ENCODE assay signal across 23 cellular contexts in the genomic region with DNA sequence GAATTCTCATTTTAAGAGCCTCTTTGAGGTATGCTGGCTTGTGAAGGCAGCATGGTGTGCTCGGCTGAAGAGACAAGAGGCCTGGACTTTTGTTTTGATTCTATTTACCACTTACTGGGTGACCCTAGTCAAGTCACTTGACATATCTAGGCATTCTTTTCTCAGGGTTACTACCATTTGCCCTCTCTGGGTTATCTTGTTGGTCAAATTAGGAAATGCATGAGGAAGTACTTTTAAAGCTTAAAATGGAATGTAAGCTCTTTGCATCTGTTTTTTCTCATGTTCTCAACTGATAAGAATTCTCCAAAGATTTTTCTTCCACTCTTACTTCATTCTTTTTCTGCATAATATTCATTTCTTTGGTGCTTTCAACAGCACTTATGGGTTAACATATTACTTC.
"Had no signal": no experiment of that assay in that cellular context is flagged by ENCODE, and none has a peak within 500 bp of the region (broad histone marks: within the 10 kb centered on the region; RNA-seq: fewer than 3 reads in every experiment).

No MANE protein-coding gene starts in this region.

- DNase-seq: activated CD4-positive, alpha-beta T cell treated with anti-CD3 and anti-CD28 coated beads for 48 hours; activated CD4-positive, alpha-beta T cell treated with anti-CD3 and anti-CD28 coated beads, Interleukin-2, amount 50 U/mL, for 4 hours; activated CD4-positive, CD25-positive, alpha-beta regulatory T cell treated with anti-CD3 and anti-CD28 coated beads, Interleukin-2, amount 50 U/mL, for 72 hours; activated CD8-positive, alpha-beta memory T cell treated with anti-CD3 and anti-CD28 coated beads, Interleukin-2, amount 50 U/mL, for 48 hours; activated CD8-positive, alpha-beta T cell treated with anti-CD3 and anti-CD28 coated beads, Interleukin-2, amount 10 ng/mL, durations not matched to agents 7 days and 5 days; activated naive CD4-positive, alpha-beta T cell treated with anti-CD3 and anti-CD28 coated beads, Interleukin-2, amount 50 U/mL, for 16 hours; activated naive CD8-positive, alpha-beta T cell treated with anti-CD3 and anti-CD28 coated beads, Interleukin-2, amount 10 ng/mL, durations not matched to agents 7 days and 5 days; activated T-cell treated with anti-CD3 and anti-CD28 coated beads, Interleukin-2, amount 50 U/mL, for 1 hour; adrenal gland; aorta; caudate nucleus; MG63; MV-4-11; NCI-H1092 treated with DMSO at 0.1 percent for 48 hours; NCI-H1417 treated with DMSO at 0.1 percent for 48 hours; NCI-H1694 treated with DMSO at 0.1 percent for 48 hours; NCI-H2029 treated with DMSO at 0.1 percent for 48 hours; NCI-H526 treated with DMSO at 0.1 percent for 48 hours; NK-92 treated with Interleukin-12 subunit alpha and Interleukin-12 subunit beta, amount 100 ng/mL, for 24 hours; SHP77 treated with DMSO at 0.1 percent for 48 hours; T-helper 17 cell; T-helper 9 cell had no signal

- H3K4me3 ChIP-seq: adrenal gland, breast epithelium, MG63 had no signal

- H3K27ac ChIP-seq: adrenal gland, breast epithelium had no signal

- H3K4me1 ChIP-seq: adrenal gland, breast epithelium had no signal

- ATAC-seq: activated CD8-positive, alpha-beta T cell treated with anti-CD3 and anti-CD28 coated beads, Interleukin-2, amount 10 ng/mL, durations not matched to agents 7 days and 5 days; T-helper 17 cell had no signal

- H3K36me3 ChIP-seq: adrenal gland, breast epithelium, MG63 had no signal

- H3K27me3 ChIP-seq: adrenal gland, breast epithelium, MG63 had no signal

- H3K9me3 ChIP-seq: adrenal gland, breast epithelium, MG63 had no signal
